ENCODE assay signal across 21 cellular contexts in genomic region chr1:3712573-3713535, GRCh38. TPM values are rescaled to one million over a fixed set of nuclear protein-coding genes. Genes with fewer than 3 reads are reported as not detected.
DNase-seq lines count a peak whose midpoint lies in the region; ATAC-seq and TF ChIP-seq lines count a peak whose summit lies in the region.
"Had no signal": no experiment of that assay in that cellular context is flagged by ENCODE, and none has a peak within 500 bp of the region (broad histone marks: within the 10 kb centered on the region; RNA-seq: fewer than 3 reads in every experiment).

No MANE protein-coding gene starts in this region.

- WGBS in SK-N-SH (ENCODE audit: low lambda C conversion rate), result 66% methylated on average over 9 of the region's 19 CpGs

- no peak overlapping the region for H3K4me3 ChIP-seq in SK-N-SH (ENCODE audit: low read depth in 2 of 2, low read length in 1 of 2)
- no peak overlapping the region for H3K4me3 ChIP-seq in upper lobe of right lung
- H3K4me3 ChIP-seq: coronary artery, esophagus muscularis mucosa had no signal

- H3K9ac ChIP-seq in SK-N-SH, result no peak overlapping the region

- no peaks in the 10 kb centered on the region for H3K9me2 ChIP-seq in SK-N-SH

- peak; percentile 71 for DNase-seq in SK-N-SH
- DNase-seq in hypothalamus (lab: John Stamatoyannopoulos, UW), result peak in 46 of 51 donors; percentile 13 to 90 (median 69)
- no peak for DNase-seq in upper lobe of right lung
- no peak for DNase-seq in AG08396 (ENCODE audit: low spot score)
- DNase-seq in UCSD-AML1 (lab: John Stamatoyannopoulos, UW; ENCODE audit: unreplicated experiment), result no peak
- DNase-seq: activated CD4-positive, alpha-beta T cell treated with anti-CD3 and anti-CD28 coated beads, Interleukin-2, amount 50 U/mL, for 1 hour; activated T-cell treated with anti-CD3 and anti-CD28 coated beads, Interleukin-2, amount 50 U/mL, for 48 hours; Calu3; NCI-H1048; NCI-H510A treated with DMSO at 0.1 percent for 48 hours; small intestine; stimulated activated naive CD8-positive, alpha-beta T cell treated with anti-CD3 and anti-CD28 coated beads, Interleukin-15, Interleukin-2, amounts not matched to agents 100 U/mL and 50 U/mL, for 24 hours had no signal

- H2AFZ ChIP-seq in SK-N-SH (ENCODE audit: low read depth), result no peak overlapping the region

- no peaks in the 10 kb centered on the region for H3K27me3 ChIP-seq in SK-N-SH (ENCODE audit: insufficient read depth)
- peaks cover 47% of the 10 kb centered on the region for H3K27me3 ChIP-seq in upper lobe of right lung

- TF ChIP-seq EP300 in SK-N-SH (IDR thresholded peaks at IDR 0.05; ENCODE audit: borderline replicate concordance in 1 of 2, low read depth in 1 of 2, low read length in 1 of 2), result no peak

- H4K20me1 ChIP-seq in SK-N-SH (ENCODE audit: insufficient read depth), result no peaks in the 10 kb centered on the region

- intact Hi-C loops in upper lobe of right lung (cut with DNase I), result no loop called here

- H3K27ac ChIP-seq in SK-N-SH (ENCODE audit: low read depth in 2 of 2, low read length in 1 of 2) (peak overlapping the region in 1 of 2 experiments; percentile 78; a peak in 2 of 4 replicates), angular gyrus (ENCODE audit: low read depth, low read length) (peak overlapping the region; percentile 86), temporal lobe (ENCODE audit: low read depth, low read length) (peak overlapping the region; percentile 92), upper lobe of right lung (no peak overlapping the region)
- H3K27ac ChIP-seq: coronary artery, esophagus muscularis mucosa had no signal

- no peaks in the 10 kb centered on the region for H3K79me2 ChIP-seq in SK-N-SH (ENCODE audit: insufficient read depth)

- no peaks in the 10 kb centered on the region for H3K9me3 ChIP-seq in SK-N-SH
- no peaks in the 10 kb centered on the region for H3K9me3 ChIP-seq in upper lobe of right lung
- H3K9me3 ChIP-seq: esophagus muscularis mucosa had no signal

- H3K4me1 ChIP-seq in SK-N-SH (ENCODE audit: control insufficient read depth in 1 of 2, insufficient read depth in 2 of 2, low read depth in 1 of 2, low read length in 1 of 2), result peaks cover 0 to 90% of the 10 kb centered on the region in 2 experiments; a peak in 2 of 4 replicates
- peaks cover 5% of the 10 kb centered on the region for H3K4me1 ChIP-seq in upper lobe of right lung

- TF ChIP-seq RAD21 in SK-N-SH (IDR thresholded peaks at IDR 0.05; ENCODE audit: low read length), result no peak

- POLR2A ChIA-PET in SK-N-SH (lab: Yijun Ruan, JAX), result interaction anchor here (1.1 kb wide), 1 partner anchor 8 kb away, joined by 4 read pairs; no protein-coding TSS in a partner anchor

- H3K36me3 ChIP-seq in SK-N-SH (replicated peaks in 1 of 2; ENCODE audit: control insufficient read depth in 1 of 2, insufficient read depth in 2 of 2, low read length in 1 of 2) (no peaks in the 10 kb centered on the region), upper lobe of right lung (no peaks in the 10 kb centered on the region)
- H3K36me3 ChIP-seq: esophagus muscularis mucosa had no signal

- H3K4me2 ChIP-seq in SK-N-SH, result no peak overlapping the region

- no peak for ATAC-seq in SK-N-SH treated with all-trans-retinoic acid at 6 μM for 48 hours
- no peak for ATAC-seq in upper lobe of right lung
- ATAC-seq: Panc1; stimulated activated naive CD8-positive, alpha-beta T cell treated with anti-CD3 and anti-CD28 coated beads, Interleukin-15, Interleukin-2, amounts not matched to agents 100 U/mL and 50 U/mL, for 24 hours had no signal

- no peaks in the 10 kb centered on the region for H3F3A ChIP-seq in SK-N-SH (replicated peaks; ENCODE audit: insufficient read depth)

- CTCF ChIA-PET in SK-N-SH (lab: Yijun Ruan, JAX), result interaction anchor here (0.7 to 16.2 kb wide), 4 partner anchors 10 to 260 kb away, joined by 3 to 369 read pairs (median 46); no protein-coding TSS in a partner anchor

- TF ChIP-seq CTCF in SK-N-SH (IDR thresholded peaks at IDR 0.05), result no peak
- no peak for TF ChIP-seq CTCF in upper lobe of right lung (IDR thresholded peaks at IDR 0.05)

TF ChIP-seq in SK-N-SH, 30 proteins besides CTCF, POLR2A, EP300 and RAD21 (continues in another document):
- TF ChIP-seq, protein P1, sequence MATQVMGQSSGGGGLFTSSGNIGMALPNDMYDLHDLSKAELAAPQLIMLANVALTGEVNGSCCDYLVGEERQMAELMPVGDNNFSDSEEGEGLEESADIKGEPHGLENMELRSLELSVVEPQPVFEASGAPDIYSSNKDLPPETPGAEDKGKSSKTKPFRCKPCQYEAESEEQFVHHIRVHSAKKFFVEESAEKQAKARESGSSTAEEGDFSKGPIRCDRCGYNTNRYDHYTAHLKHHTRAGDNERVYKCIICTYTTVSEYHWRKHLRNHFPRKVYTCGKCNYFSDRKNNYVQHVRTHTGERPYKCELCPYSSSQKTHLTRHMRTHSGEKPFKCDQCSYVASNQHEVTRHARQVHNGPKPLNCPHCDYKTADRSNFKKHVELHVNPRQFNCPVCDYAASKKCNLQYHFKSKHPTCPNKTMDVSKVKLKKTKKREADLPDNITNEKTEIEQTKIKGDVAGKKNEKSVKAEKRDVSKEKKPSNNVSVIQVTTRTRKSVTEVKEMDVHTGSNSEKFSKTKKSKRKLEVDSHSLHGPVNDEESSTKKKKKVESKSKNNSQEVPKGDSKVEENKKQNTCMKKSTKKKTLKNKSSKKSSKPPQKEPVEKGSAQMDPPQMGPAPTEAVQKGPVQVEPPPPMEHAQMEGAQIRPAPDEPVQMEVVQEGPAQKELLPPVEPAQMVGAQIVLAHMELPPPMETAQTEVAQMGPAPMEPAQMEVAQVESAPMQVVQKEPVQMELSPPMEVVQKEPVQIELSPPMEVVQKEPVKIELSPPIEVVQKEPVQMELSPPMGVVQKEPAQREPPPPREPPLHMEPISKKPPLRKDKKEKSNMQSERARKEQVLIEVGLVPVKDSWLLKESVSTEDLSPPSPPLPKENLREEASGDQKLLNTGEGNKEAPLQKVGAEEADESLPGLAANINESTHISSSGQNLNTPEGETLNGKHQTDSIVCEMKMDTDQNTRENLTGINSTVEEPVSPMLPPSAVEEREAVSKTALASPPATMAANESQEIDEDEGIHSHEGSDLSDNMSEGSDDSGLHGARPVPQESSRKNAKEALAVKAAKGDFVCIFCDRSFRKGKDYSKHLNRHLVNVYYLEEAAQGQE (IDR thresholded peaks at IDR 0.05; ENCODE audit: low read depth, low read length), result no peak
- TF ChIP-seq, protein P2, sequence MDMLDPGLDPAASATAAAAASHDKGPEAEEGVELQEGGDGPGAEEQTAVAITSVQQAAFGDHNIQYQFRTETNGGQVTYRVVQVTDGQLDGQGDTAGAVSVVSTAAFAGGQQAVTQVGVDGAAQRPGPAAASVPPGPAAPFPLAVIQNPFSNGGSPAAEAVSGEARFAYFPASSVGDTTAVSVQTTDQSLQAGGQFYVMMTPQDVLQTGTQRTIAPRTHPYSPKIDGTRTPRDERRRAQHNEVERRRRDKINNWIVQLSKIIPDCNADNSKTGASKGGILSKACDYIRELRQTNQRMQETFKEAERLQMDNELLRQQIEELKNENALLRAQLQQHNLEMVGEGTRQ (IDR thresholded peaks at IDR 0.05; ENCODE audit: borderline replicate concordance, low read depth, low read length), result no peak
- TF ChIP-seq RFX5 (IDR thresholded peaks at IDR 0.05; ENCODE audit: low read length), result no peak
- no peak for TF ChIP-seq EZH2phosphoT487 (IDR thresholded peaks at IDR 0.05; ENCODE audit: borderline replicate concordance, low read depth)

TF ChIP-seq in SK-N-SH treated with all-trans-retinoic acid at 6 μM for 48 hours, 23 proteins besides CTCF, POLR2A, EP300 and RAD21:
- TF ChIP-seq ZNF565 (CRISPR knock-in tag; conservative IDR thresholded peaks at IDR 0.05; ENCODE audit: low read depth), result no peak

RNA-seq across cellular contexts. Expression of gene CCDC27, which starts 39.4 kb away (rescaled TPM):
- polyA plus RNA-seq in SK-N-SH (2012; rRNA removed), result not detected in 2 replicates
- not detected in 2 replicates for polyA plus RNA-seq in SK-N-SH (2012; cell fraction: cytosol; rRNA removed)
- polyA plus RNA-seq in SK-N-SH (2012; cell fraction: nucleus; rRNA removed), result not detected in 2 replicates
- not detected for total RNA-seq in temporal lobe
- not detected for total RNA-seq in upper lobe of right lung
- total RNA-seq: Calu3; esophagus muscularis mucosa; T-helper 2 cell treated with Interferon-gamma antibody and Interleukin-4, amounts not matched to agents 100 ng/mL and 5 ng/mL, for 36 hours had no signal
- polyA plus RNA-seq: adipose tissue, AG04450 had no signal

RNA-seq across cellular contexts. Expression of gene SMIM1, which starts 59.7 kb away (rescaled TPM):
- polyA plus RNA-seq in SK-N-SH (2012; rRNA removed), result 5.9 and 6.1 TPM in 2 replicates
- polyA plus RNA-seq in SK-N-SH (2012; cell fraction: cytosol; rRNA removed), result 3.7 and 5.5 TPM in 2 replicates
- 2.6 and 4.2 TPM in 2 replicates for polyA plus RNA-seq in SK-N-SH (2012; cell fraction: nucleus; rRNA removed)
- total RNA-seq in temporal lobe (not detected), upper lobe of right lung (9.3 TPM)
- total RNA-seq: T-helper 2 cell treated with Interferon-gamma antibody and Interleukin-4, amounts not matched to agents 100 ng/mL and 5 ng/mL, for 36 hours had no signal

Comparison
In these comparisons a context has a peak if more than half of its experiments do, and no peak if none do; other contexts are left out.
1. DNase-seq: peak in SK-N-SH (single experiment) and hypothalamus (46 of 51); none in upper lobe of right lung (single experiment), AG08396 (single experiment) and UCSD-AML1 (single experiment).